Comparison of ENCODE assay signal across 8 cellular contexts in the genomic region with DNA sequence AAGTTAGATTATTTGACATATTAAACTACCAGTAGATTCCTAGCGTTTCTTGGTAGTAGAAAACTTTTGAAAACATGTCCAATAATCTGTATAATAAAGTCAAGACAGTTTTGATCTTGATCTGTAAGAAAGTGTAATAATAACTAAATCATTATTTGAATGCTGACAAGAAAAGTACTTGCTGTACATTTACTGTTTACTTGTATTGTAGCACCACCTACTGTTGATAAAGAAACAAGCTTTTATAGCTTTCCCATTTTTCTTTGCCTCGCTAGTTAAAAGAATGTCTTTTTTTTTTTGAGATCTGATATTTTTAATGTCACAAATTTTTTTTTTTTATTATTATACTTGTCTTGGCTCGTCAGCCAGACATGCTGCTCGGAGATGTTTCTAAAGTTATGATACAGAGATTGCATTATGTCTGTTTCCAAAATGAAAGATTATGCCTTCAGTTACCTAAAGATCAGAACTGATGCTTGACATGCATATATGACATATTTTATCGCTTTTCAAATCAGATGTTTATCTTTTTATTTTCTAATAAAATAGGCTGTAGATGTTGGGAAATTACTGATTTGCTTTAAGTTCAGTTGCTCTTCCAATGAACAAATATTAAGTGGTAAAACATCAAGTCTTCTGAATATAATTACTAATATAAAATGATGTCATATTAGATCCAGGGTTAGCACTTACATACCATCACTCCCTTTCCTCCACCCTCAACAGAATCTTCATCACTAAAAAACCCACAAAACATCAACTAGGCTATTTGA.
DNase-seq lines count a peak whose midpoint lies in the region; ATAC-seq lines count a peak whose summit lies in the region.

No MANE protein-coding gene starts in this region.

- peak; percentile 58 for DNase-seq in SIG-M5 treated with dmso at 0.1 percent for 504 hours (lab: John Stamatoyannopoulos, UW; ENCODE audit: unreplicated experiment)
- DNase-seq in SIG-M5 (lab: John Stamatoyannopoulos, UW), result no peak
- DNase-seq in NCI-H446 treated with DMSO at 0.1 percent for 48 hours (lab: John Stamatoyannopoulos, UW), result peak; percentile 78
- DNase-seq in cerebellum (ENCODE audit: low spot score), result peak; percentile 41
- DNase-seq in medulla oblongata (ENCODE audit: extremely low spot score), result peak; percentile 76
- no peak for DNase-seq in activated gamma-delta T cell treated with Interleukin-2 at 50 U/mL for 16 hours

- ATAC-seq in GM21576 (IDR thresholded peaks at IDR 0.05; ENCODE audit: unreplicated experiment) (no peak), GM18502 (IDR thresholded peaks at IDR 0.05; ENCODE audit: poor library complexity, unreplicated experiment) (no peak)

Comparison
In these comparisons a context has a peak if more than half of its experiments do, and no peak if none do; other contexts are left out.
1. DNase-seq: peak in SIG-M5 treated with dmso at 0.1 percent for 504 hours (single experiment), NCI-H446 treated with DMSO at 0.1 percent for 48 hours (single experiment), cerebellum (single experiment) and medulla oblongata (single experiment); none in SIG-M5 (single experiment) and activated gamma-delta T cell treated with Interleukin-2 at 50 U/mL for 16 hours (single experiment).